ENCODE assay signal across 9 cellular contexts in genomic region chr1:41664861-41665640, GRCh38.
A peak's percentile ranks its signal among the peaks of the same experiment; 100 is the strongest.
DNase-seq lines count a peak whose midpoint lies in the region; ATAC-seq and TF ChIP-seq lines count a peak whose summit lies in the region.
"Had no signal": no experiment of that assay in that cellular context is flagged by ENCODE, and none has a peak within 500 bp of the region (broad histone marks: within the 10 kb centered on the region; RNA-seq: fewer than 3 reads in every experiment).

No MANE protein-coding gene starts in this region.

- no peak overlapping the region for H2AFZ ChIP-seq in mammary epithelial cell (ENCODE audit: low read depth, low read length)

- peak overlapping the region in 1 of 7 donors; percentile 63 for H3K4me3 Mint-ChIP-seq in CD8-positive, alpha-beta memory T cell

- no peaks in the 10 kb centered on the region for H3K79me2 ChIP-seq in mammary epithelial cell (ENCODE audit: insufficient read depth, low read length)

- peak overlapping the region; percentile 64 to 94 (median 78) for H3K27ac Mint-ChIP-seq in CD8-positive, alpha-beta memory T cell

- ATAC-seq in GM19324 (IDR thresholded peaks at IDR 0.05; ENCODE audit: low FRiP score, unreplicated experiment): no peak

- TF ChIP-seq CTCF in mammary epithelial cell (conservative IDR thresholded peaks at IDR 0.05 in 1 of 2, IDR thresholded peaks at IDR 0.05 in 1 of 2; ENCODE audit: extremely low read depth in 1 of 2, insufficient read depth in 1 of 2, low read depth in 1 of 2, low read length in 2 of 2): no peak

- H4K20me1 ChIP-seq in mammary epithelial cell (ENCODE audit: insufficient read depth, low read length): no peaks in the 10 kb centered on the region

- intact Hi-C loops in mammary epithelial cell (cut with micrococcal nuclease): loop anchor here (5.0 kb wide), 1 partner anchor 117 kb away; no protein-coding TSS in a partner anchor

- peak overlapping the region; percentile 37 for H3K4me2 ChIP-seq in mammary epithelial cell (ENCODE audit: insufficient read depth, low read depth, low read length)

- H3K4me1 Mint-ChIP-seq in CD8-positive, alpha-beta memory T cell: peaks cover 64 to 87% (median 80%) of the 10 kb centered on the region in 3 donors

- no TSS peak for BruUV-seq in mammary epithelial cell (replicated peaks; lab: Mats Ljungman, UMichigan)

- CTCF ChIA-PET in CD8-positive, alpha-beta memory T cell (lab: Charles Lee): no interaction called here
- CTCF ChIA-PET in mammary epithelial cell (lab: Charles Lee; ENCODE audit: low non-redundant PET): no interaction called here

- no peak overlapping the region for H3K4me3 ChIP-seq in CD8-positive, alpha-beta memory T cell (ENCODE audit: low read length)
- no peak overlapping the region for H3K4me3 ChIP-seq in mammary epithelial cell (replicated peaks in 1 of 3; ENCODE audit: insufficient read depth in 1 of 3, low read depth in 2 of 3, low read length in 3 of 3)
- no peak overlapping the region for H3K4me3 ChIP-seq in mesodermal cell (ENCODE audit: extremely low read depth, insufficient read depth, low read length, poor library complexity, severe bottlenecking)
- H3K4me3 ChIP-seq: cardiac muscle cell had no signal

- no peaks in the 10 kb centered on the region for H3K9me3 Mint-ChIP-seq in CD8-positive, alpha-beta memory T cell

- no peak overlapping the region for H3K9ac ChIP-seq in mammary epithelial cell (ENCODE audit: insufficient read depth, low read length)

- H3K36me3 Mint-ChIP-seq in CD8-positive, alpha-beta memory T cell: peaks cover 0 to 1% (median 0%) of the 10 kb centered on the region in 3 donors

- peaks cover 53% of the 10 kb centered on the region for H3K4me1 ChIP-seq in CD8-positive, alpha-beta memory T cell (ENCODE audit: insufficient read depth, low read length)
- H3K4me1 ChIP-seq in mammary epithelial cell (ENCODE audit: insufficient read depth, low read length): peaks cover 51% of the 10 kb centered on the region
- peaks cover 27% of the 10 kb centered on the region for H3K4me1 ChIP-seq in mesodermal cell (ENCODE audit: control insufficient read depth, insufficient read depth, low read length, poor library complexity, severe bottlenecking)

- WGBS in mammary epithelial cell (ENCODE audit: low coverage, missing lambda C conversion rate): 56% methylated on average over 4 of the region's 4 CpGs
- WGBS in mesodermal cell (ENCODE audit: insufficient coverage in 2 of 2), 2 experiments: 93 to 100% methylated on average over 2 to 3 of the region's 4 CpGs

- POLR2A ChIA-PET in CD8-positive, alpha-beta memory T cell (lab: Charles Lee): interaction anchor here (1.8 kb wide), 1 partner anchor 8 kb away, joined by 5 read pairs; no protein-coding TSS in a partner anchor

- DNase-seq in CD8-positive, alpha-beta memory T cell: no peak
- peak; percentile 24 for DNase-seq in LoVo (ENCODE audit: low spot score)
- DNase-seq in mammary epithelial cell: peak; percentile 78
- no peak for DNase-seq in activated CD4-positive, CD25-positive, alpha-beta regulatory T cell (lab: John Stamatoyannopoulos, UW)
- no peak for DNase-seq in ecto neural progenitor cell (ENCODE audit: low spot score)
- no peak for DNase-seq in stimulated activated CD4-positive, alpha-beta T cell treated with anti-CD3 and anti-CD28 coated beads, Interleukin-2, amount 100 ng/mL, for 24 hours

- H3K27ac ChIP-seq in CD8-positive, alpha-beta memory T cell (ENCODE audit: low read depth, low read length): no peak overlapping the region
- no peak overlapping the region for H3K27ac ChIP-seq in mammary epithelial cell (ENCODE audit: insufficient read depth, low read depth, low read length)
- H3K27ac ChIP-seq in mesodermal cell (ENCODE audit: low read depth, low read length, severe bottlenecking): peak overlapping the region; percentile 52
- H3K27ac ChIP-seq: cardiac muscle cell had no signal

- no peaks in the 10 kb centered on the region for H3K36me3 ChIP-seq in CD8-positive, alpha-beta memory T cell (ENCODE audit: insufficient read depth, low read length)
- H3K36me3 ChIP-seq in mammary epithelial cell (ENCODE audit: insufficient read depth, low read length) (no peaks in the 10 kb centered on the region), mesodermal cell (ENCODE audit: control insufficient read depth, insufficient read depth, low read length) (no peaks in the 10 kb centered on the region)
- H3K36me3 ChIP-seq: cardiac muscle cell had no signal

- in situ Hi-C loops in mammary epithelial cell (cut with MboI; ENCODE audit: low sequenced_read_pairs in 2 of 2): loop anchor here in 1 of 2 donors (25.0 kb wide), 1 partner anchor 122 kb away; no protein-coding TSS in a partner anchor

- dilution Hi-C loops in mammary epithelial cell (cut with HindIII; ENCODE audit: low sequenced_read_pairs): loop anchor here (5.0 kb wide), 1 partner anchor 37 kb away; no protein-coding TSS in a partner anchor

- H3K9me3 ChIP-seq in CD8-positive, alpha-beta memory T cell (ENCODE audit: low read length): no peaks in the 10 kb centered on the region
- H3K9me3 ChIP-seq in mammary epithelial cell (replicated peaks; ENCODE audit: insufficient read depth, low read length) (no peaks in the 10 kb centered on the region), mesodermal cell (ENCODE audit: control insufficient read depth, low read length) (no peaks in the 10 kb centered on the region)

- no peaks in the 10 kb centered on the region for H3K27me3 Mint-ChIP-seq in CD8-positive, alpha-beta memory T cell

- no peaks in the 10 kb centered on the region for H3K27me3 ChIP-seq in CD8-positive, alpha-beta memory T cell (ENCODE audit: insufficient read depth, low read length, poor library complexity, severe bottlenecking)
- H3K27me3 ChIP-seq in mammary epithelial cell (ENCODE audit: insufficient read depth, low read length): no peaks in the 10 kb centered on the region

Comparison
In these comparisons a context has a peak if more than half of its experiments do, and no peak if none do; other contexts are left out.
1. DNase-seq: peak in LoVo (single experiment) and mammary epithelial cell (single experiment); none in CD8-positive, alpha-beta memory T cell (0 of 5), activated CD4-positive, CD25-positive, alpha-beta regulatory T cell (0 of 4), ecto neural progenitor cell (single experiment) and stimulated activated CD4-positive, alpha-beta T cell treated with anti-CD3 and anti-CD28 coated beads, Interleukin-2, amount 100 ng/mL, for 24 hours (0 of 2).